In the genomic region with DNA sequence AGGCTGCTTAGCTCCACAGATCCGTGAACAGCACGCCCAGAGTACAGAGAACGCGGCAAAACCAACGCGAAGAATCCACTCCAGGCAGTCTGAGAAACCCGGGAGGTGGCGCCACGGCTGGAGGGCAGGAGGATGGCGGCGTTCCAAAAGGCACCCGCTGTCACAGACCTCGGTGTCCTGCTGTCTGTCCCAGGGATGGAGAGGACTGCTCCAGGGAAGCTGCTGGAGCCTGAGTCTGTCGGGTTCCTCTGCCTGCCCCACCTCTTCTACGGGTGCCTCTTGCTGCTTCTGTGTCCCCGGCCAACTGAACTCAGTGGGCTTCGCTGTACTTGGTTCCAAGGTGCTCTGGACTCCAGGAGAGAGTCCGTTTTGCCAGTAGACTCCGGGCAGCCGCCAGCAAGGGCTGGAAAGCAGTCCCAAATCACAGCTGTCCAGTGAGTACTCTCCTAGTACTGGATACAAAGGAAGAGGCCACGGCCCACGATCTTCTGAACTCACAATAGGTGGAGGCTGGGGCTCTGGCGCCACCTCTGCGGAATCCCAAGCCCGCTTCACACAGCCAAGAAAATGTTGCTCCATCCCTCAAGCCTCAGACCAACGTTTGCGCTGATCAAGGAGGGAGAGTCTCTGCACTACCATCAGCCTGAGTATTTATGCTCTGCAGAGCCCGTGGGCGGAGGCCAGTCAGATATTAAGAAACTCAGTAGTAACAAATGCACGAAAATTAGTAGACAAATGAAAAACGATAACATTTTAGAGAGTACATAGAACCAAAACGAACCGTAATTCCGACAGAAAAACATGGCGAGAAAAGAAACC, we compare ENCODE assay signal across 8 cellular contexts. TPM values are rescaled to one million over a fixed set of nuclear protein-coding genes. Genes with fewer than 3 reads are reported as not detected.
DNase-seq lines count a peak whose midpoint lies in the region; ATAC-seq and TF ChIP-seq lines count a peak whose summit lies in the region.

No MANE protein-coding gene starts in this region.

- TF ChIP-seq CTCF in GM12864 (IDR thresholded peaks at IDR 0.05; ENCODE audit: low read depth, low read length, missing control alignments), result peak; percentile 25

- H3K4me3 ChIP-seq in GM12864 (ENCODE audit: low read depth, low read length), result peak overlapping the region; percentile 60

- no peak for DNase-seq in GM12864 (ENCODE audit: low read depth)
- DNase-seq in KBM-7, result peak; percentile 79
- peak; percentile 74 for DNase-seq in RKO (ENCODE audit: low spot score)
- DNase-seq in activated gamma-delta T cell (lab: John Stamatoyannopoulos, UW), result peak; percentile 18
- DNase-seq in glomerular endothelial cell (ENCODE audit: extremely low read depth, low read depth, low spot score), result peak; percentile 48
- peak; percentile 57 for DNase-seq in pons (ENCODE audit: low spot score)

- ATAC-seq in HG02981 (IDR thresholded peaks at IDR 0.05; ENCODE audit: unreplicated experiment), result no peak
- no peak for ATAC-seq in HG02852 (IDR thresholded peaks at IDR 0.05; ENCODE audit: unreplicated experiment)

- in situ Hi-C loops in KBM-7 (cut with MboI; ENCODE audit: low pct_unique_long_range_greater_than_20kb, low sequenced_read_pairs), result no loop called here

RNA-seq across cellular contexts. Expression of a gene that starts 0.4 kb away (rescaled TPM):
- 4.1 and 11.2 TPM in 2 replicates for total RNA-seq in glomerular endothelial cell
